25 cellular contexts compared by ENCODE assay signal in genomic region chr7:155248366-155248756, GRCh38. TPM values are rescaled to one million over a fixed set of nuclear protein-coding genes. Genes with fewer than 3 reads are reported as not detected.
DNase-seq lines count a peak whose midpoint lies in the region; ATAC-seq, FAIRE-seq and TF ChIP-seq lines count a peak whose summit lies in the region.
"Had no signal": no experiment of that assay in that cellular context is flagged by ENCODE, and none has a peak within 500 bp of the region (broad histone marks: within the 10 kb centered on the region; RNA-seq: fewer than 3 reads in every experiment).

No MANE protein-coding gene starts in this region.

- H3K4me3 ChIP-seq in IMR-90 (ENCODE audit: insufficient read depth, low read depth, low read length) = no peak overlapping the region
- H3K4me3 ChIP-seq in K562 = no peak overlapping the region
- H3K4me3 ChIP-seq in neuronal stem cell (ENCODE audit: low read length in 2 of 2) = no peak overlapping the region
- no peak overlapping the region for H3K4me3 ChIP-seq in mesendoderm (ENCODE audit: low read length)
- H3K4me3 ChIP-seq in colonic mucosa = no peak overlapping the region
- H3K4me3 ChIP-seq: BLaER1, GM12878, GM23338, HAP-1 had no signal

- CTCF ChIA-PET in IMR-90 (lab: Yijun Ruan, JAX) (no interaction called here), K562 (lab: Yijun Ruan, JAX; ENCODE audit: low intra/inter-chr PET ratio) (no interaction called here)

- H2AK5ac ChIP-seq in IMR-90 (ENCODE audit: low read depth, low read length) (no peak overlapping the region; the same call in 1 of the 2 replicates), neuronal stem cell (ENCODE audit: low read depth, low read length) (no peak overlapping the region), mesendoderm (ENCODE audit: low read length) (no peak overlapping the region)

- no peak overlapping the region for H3K14ac ChIP-seq in IMR-90 (replicated peaks; ENCODE audit: low read depth, low read length)
- H3K14ac ChIP-seq in neuronal stem cell (ENCODE audit: low read length) = no peak overlapping the region

- H2BK5ac ChIP-seq in IMR-90 (ENCODE audit: low read depth, low read length, poor library complexity, severe bottlenecking) (no peak overlapping the region), neuronal stem cell (ENCODE audit: low read length) (no peak overlapping the region), mesendoderm (ENCODE audit: low read length) (no peak overlapping the region)

- TF ChIP-seq RAD21 in IMR-90 (IDR thresholded peaks at IDR 0.05; ENCODE audit: low read length) = no peak
- TF ChIP-seq RAD21 in K562 (CRISPR knock-in tag; conservative IDR thresholded peaks at IDR 0.05 in 1 of 2, IDR thresholded peaks at IDR 0.05 in 1 of 2) = no peak

- peak overlapping the region; percentile 83 for H3K27ac Mint-ChIP-seq in stimulated activated effector memory CD8-positive, alpha-beta T cell treated with anti-CD3 and anti-CD28 coated beads, Interleukin-12 subunit alpha, Interleukin-12 subunit beta, amount 100 ng/mL, for 72 hours
- H3K27ac Mint-ChIP-seq: B cell; CD4-positive, CD25-positive, alpha-beta regulatory T cell; CD8-positive, alpha-beta T cell; GM23338; HFFc6 had no signal

- no peak overlapping the region for H3K23ac ChIP-seq in IMR-90 (ENCODE audit: low read depth, low read length)
- H3K23ac ChIP-seq in neuronal stem cell (ENCODE audit: low read depth, low read length, poor library complexity) = no peak overlapping the region
- H3K23ac ChIP-seq in mesendoderm (ENCODE audit: low read length) = no peak overlapping the region

- no peaks in the 10 kb centered on the region; the same call in 1 of the 2 replicates for H3K27me3 ChIP-seq in IMR-90 (ENCODE audit: control insufficient read depth, insufficient read depth, low read length)
- peaks cover 60 to 90% of the 10 kb centered on the region in 2 experiments for H3K27me3 ChIP-seq in K562 (ENCODE audit: control insufficient read depth in 2 of 2, insufficient read depth in 2 of 2, low read length in 2 of 2)
- peaks cover 0 to 30% (median 0%) of the 10 kb centered on the region in 3 experiments for H3K27me3 ChIP-seq in neuronal stem cell (ENCODE audit: control insufficient read depth in 3 of 3, insufficient read depth in 3 of 3, low read depth in 1 of 3, low read length in 3 of 3)
- H3K27me3 ChIP-seq in mesendoderm (ENCODE audit: insufficient read depth, low read length, poor library complexity) = no peaks in the 10 kb centered on the region
- no peaks in the 10 kb centered on the region for H3K27me3 ChIP-seq in colonic mucosa
- H3K27me3 ChIP-seq: BLaER1 had no signal

- BruUV-seq in IMR-90 (replicated peaks; lab: Mats Ljungman, UMichigan) (no TSS peak), K562 (replicated peaks; lab: Mats Ljungman, UMichigan) (no TSS peak)

- H4K20me1 ChIP-seq in IMR-90 (ENCODE audit: insufficient read depth, low read length) (no peaks in the 10 kb centered on the region), K562 (replicated peaks; ENCODE audit: control insufficient read depth, insufficient read depth, low read length) (no peaks in the 10 kb centered on the region; the same call in 1 of the 2 replicates)
- H4K20me1 ChIP-seq: BLaER1 had no signal

- TF ChIP-seq CTCF in IMR-90 (conservative IDR thresholded peaks at IDR 0.05; ENCODE audit: low read depth, low read length) (no peak), K562 (IDR thresholded peaks at IDR 0.05 in 2 of 3, conservative IDR thresholded peaks at IDR 0.05 in 1 of 3; ENCODE audit: insufficient read depth in 2 of 3, low read depth in 1 of 3, low read length in 3 of 3) (no peak), colonic mucosa (IDR thresholded peaks at IDR 0.05) (no peak)

- dilution Hi-C loops in IMR-90 (cut with HindIII; ENCODE audit: low sequenced_read_pairs, unreplicated experiment) = no loop called here

- peaks cover 23% of the 10 kb centered on the region for H3K4me1 Mint-ChIP-seq in stimulated activated effector memory CD8-positive, alpha-beta T cell treated with anti-CD3 and anti-CD28 coated beads, Interleukin-12 subunit alpha, Interleukin-12 subunit beta, amount 100 ng/mL, for 72 hours
- H3K4me1 Mint-ChIP-seq: B cell; CD4-positive, CD25-positive, alpha-beta regulatory T cell; GM23338 had no signal

- DNase-seq in IMR-90 (no peak), K562 (ENCODE audit: extremely low read depth in 1 of 4, low spot score in 3 of 4) (no peak), neuronal stem cell (ENCODE audit: low spot score) (no peak), islet precursor cell (no peak), mesendoderm (no peak), colonic mucosa (no peak)
- DNase-seq in stimulated activated effector memory CD8-positive, alpha-beta T cell treated with anti-CD3 and anti-CD28 coated beads, Interleukin-12 subunit alpha, Interleukin-12 subunit beta, amount 100 ng/mL, for 72 hours (ENCODE audit: low spot score in 2 of 2) = no peak
- DNase-seq: CD4-positive, CD25-positive, alpha-beta regulatory T cell; CD8-positive, alpha-beta T cell; DMS 273 treated with DMSO at 0.1 percent for 48 hours; DMS79; EL; GDM1; HFFc6 had no signal

- peaks cover 6% of the 10 kb centered on the region for H3K36me3 Mint-ChIP-seq in stimulated activated effector memory CD8-positive, alpha-beta T cell treated with anti-CD3 and anti-CD28 coated beads, Interleukin-12 subunit alpha, Interleukin-12 subunit beta, amount 100 ng/mL, for 72 hours
- H3K36me3 Mint-ChIP-seq: CD4-positive, CD25-positive, alpha-beta regulatory T cell; CD8-positive, alpha-beta T cell had no signal

- H3K9me1 ChIP-seq in IMR-90 (ENCODE audit: insufficient read depth, low read length) (no peaks in the 10 kb centered on the region), K562 (ENCODE audit: control insufficient read depth, insufficient read depth, low read length) (no peaks in the 10 kb centered on the region)

- H3K79me2 ChIP-seq in K562 (ENCODE audit: control insufficient read depth, insufficient read depth, low read length) (no peaks in the 10 kb centered on the region), mesendoderm (ENCODE audit: control insufficient read depth, insufficient read depth, low read length) (no peaks in the 10 kb centered on the region)

- H3K27ac ChIP-seq in IMR-90 (ENCODE audit: insufficient read depth, low read length) = no peak overlapping the region
- H3K27ac ChIP-seq in K562 (ENCODE audit: extremely low read depth, low read depth, low read length) = no peak overlapping the region
- no peak overlapping the region for H3K27ac ChIP-seq in neuronal stem cell (replicated peaks; ENCODE audit: low read length)
- H3K27ac ChIP-seq in mesendoderm (ENCODE audit: low read depth, low read length) = no peak overlapping the region
- H3K27ac ChIP-seq in colonic mucosa = no peak overlapping the region
- H3K27ac ChIP-seq: 22Rv1, BLaER1, C4-2B had no signal

- ATAC-seq in IMR-90 (ENCODE audit: low read depth) (no peak), K562 (no peak), GM18858 (IDR thresholded peaks at IDR 0.05; ENCODE audit: unreplicated experiment) (no peak)
- no peak for ATAC-seq in stimulated activated effector memory CD8-positive, alpha-beta T cell treated with anti-CD3 and anti-CD28 coated beads, Interleukin-12 subunit alpha, Interleukin-12 subunit beta, amount 100 ng/mL, for 72 hours
- ATAC-seq: CD8-positive, alpha-beta T cell; GM12878; GM23338 had no signal

- H2BK15ac ChIP-seq in IMR-90 (ENCODE audit: low read depth, low read length) = no peak overlapping the region
- no peak overlapping the region for H2BK15ac ChIP-seq in neuronal stem cell (ENCODE audit: low read length)
- H2BK15ac ChIP-seq in mesendoderm (replicated peaks; ENCODE audit: low read depth) = no peak overlapping the region

- 84% methylated on average over 6 of the region's 10 CpGs; no CpG with 5 or more reads in 1 of the 2 experiments for WGBS in IMR-90 (ENCODE audit: extremely low coverage in 2 of 2, insufficient read length in 1 of 2), 2 experiments
- WGBS in K562 (ENCODE audit: insufficient coverage, low coverage, missing lambda C conversion rate) = 3% methylated on average over 10 of the region's 10 CpGs
- no CpG with 5 or more reads among the region's 10 CpGs for WGBS in neuronal stem cell (ENCODE audit: extremely low coverage in 2 of 2, insufficient read length in 2 of 2, insufficient replicate concordance in 1 of 2), 2 donors
- WGBS in mesendoderm (ENCODE audit: extremely low coverage, insufficient coverage, low lambda C conversion rate) = no CpG with 5 or more reads among the region's 10 CpGs

- no peaks in the 10 kb centered on the region for H3K9me3 Mint-ChIP-seq in stimulated activated effector memory CD8-positive, alpha-beta T cell treated with anti-CD3 and anti-CD28 coated beads, Interleukin-12 subunit alpha, Interleukin-12 subunit beta, amount 100 ng/mL, for 72 hours

- H2BK120ac ChIP-seq in IMR-90 (ENCODE audit: low read depth, low read length) = no peak overlapping the region
- no peak overlapping the region for H2BK120ac ChIP-seq in neuronal stem cell (ENCODE audit: low read depth, low read length)
- no peak overlapping the region for H2BK120ac ChIP-seq in mesendoderm (ENCODE audit: low read depth, low read length)

- no peaks in the 10 kb centered on the region for H3K79me1 ChIP-seq in IMR-90 (ENCODE audit: low read depth in 1 of 2, low read length in 2 of 2)
- H3K79me1 ChIP-seq in neuronal stem cell (ENCODE audit: low read depth, low read length) = no peaks in the 10 kb centered on the region
- no peaks in the 10 kb centered on the region for H3K79me1 ChIP-seq in mesendoderm (ENCODE audit: low read length)

- H4K91ac ChIP-seq in IMR-90 (ENCODE audit: insufficient read depth, low read depth, low read length) (no peak overlapping the region), neuronal stem cell (ENCODE audit: low read depth, low read length, poor library complexity) (no peak overlapping the region)

- H4K5ac ChIP-seq in IMR-90 (ENCODE audit: low read depth, low read length) (no peak overlapping the region), mesendoderm (ENCODE audit: low read length) (no peak overlapping the region)

- no peak for TF ChIP-seq EP300 in K562 (IDR thresholded peaks at IDR 0.05; ENCODE audit: low read length)

- H3K4me1 ChIP-seq in IMR-90 (ENCODE audit: control insufficient read depth, insufficient read depth, low read length) = no peaks in the 10 kb centered on the region
- peaks cover 0 to 4% of the 10 kb centered on the region in 2 experiments; a peak in 1 of 5 replicates for H3K4me1 ChIP-seq in K562 (replicated peaks in 1 of 2; ENCODE audit: control insufficient read depth in 2 of 2, insufficient read depth in 2 of 2, low read length in 2 of 2)
- no peaks in the 10 kb centered on the region for H3K4me1 ChIP-seq in neuronal stem cell (ENCODE audit: control insufficient read depth in 2 of 2, insufficient read depth in 1 of 2, low read depth in 1 of 2, low read length in 2 of 2)
- H3K4me1 ChIP-seq in mesendoderm (ENCODE audit: control insufficient read depth, low read depth, low read length) = no peaks in the 10 kb centered on the region
- H3K4me1 ChIP-seq in colonic mucosa = no peaks in the 10 kb centered on the region
- H3K4me1 ChIP-seq: BLaER1, HAP-1 had no signal

- no peak overlapping the region for H4K8ac ChIP-seq in IMR-90 (ENCODE audit: low read depth in 2 of 2, low read length in 2 of 2)
- no peak overlapping the region for H4K8ac ChIP-seq in neuronal stem cell (ENCODE audit: low read depth, low read length)
- no peak overlapping the region for H4K8ac ChIP-seq in mesendoderm (ENCODE audit: low read depth, low read length)

- H3K9ac ChIP-seq in IMR-90 (ENCODE audit: low read depth, low read length) (no peak overlapping the region), K562 (ENCODE audit: insufficient read depth in 1 of 2, low read depth in 2 of 2, low read length in 2 of 2) (no peak overlapping the region), neuronal stem cell (ENCODE audit: low read depth, low read length, poor library complexity) (no peak overlapping the region), mesendoderm (ENCODE audit: low read length) (no peak overlapping the region), colonic mucosa (ENCODE audit: low read depth in 2 of 2, low read length in 2 of 2) (no peak overlapping the region)
- H3K9ac ChIP-seq: BLaER1 had no signal

- H3K4me3 Mint-ChIP-seq in stimulated activated effector memory CD8-positive, alpha-beta T cell treated with anti-CD3 and anti-CD28 coated beads, Interleukin-12 subunit alpha, Interleukin-12 subunit beta, amount 100 ng/mL, for 72 hours = no peak overlapping the region
- H3K4me3 Mint-ChIP-seq: B cell; CD4-positive, CD25-positive, alpha-beta regulatory T cell; CD8-positive, alpha-beta T cell; GM23338; HFFc6 had no signal

- no peaks in the 10 kb centered on the region for H3K36me3 ChIP-seq in IMR-90 (ENCODE audit: control insufficient read depth, insufficient read depth, low read length)
- H3K36me3 ChIP-seq in K562 (ENCODE audit: control insufficient read depth, insufficient read depth, low read length) = no peaks in the 10 kb centered on the region
- H3K36me3 ChIP-seq in neuronal stem cell (replicated peaks in 1 of 2; ENCODE audit: control insufficient read depth in 2 of 2, insufficient read depth in 2 of 2, low read length in 2 of 2) = no peaks in the 10 kb centered on the region
- H3K36me3 ChIP-seq in mesendoderm (ENCODE audit: control insufficient read depth, insufficient read depth, low read length) = no peaks in the 10 kb centered on the region
- H3K36me3 ChIP-seq in colonic mucosa = no peaks in the 10 kb centered on the region
- H3K36me3 ChIP-seq: BLaER1, HAP-1 had no signal

- no peak overlapping the region for H2AK9ac ChIP-seq in IMR-90 (replicated peaks; ENCODE audit: low read depth, low read length, poor library complexity)

- in situ Hi-C loops in IMR-90 (cut with MboI; ENCODE audit: low sequenced_read_pairs) (no loop called here), K562 (cut with MboI) (no loop called here)

- POLR2A ChIA-PET in IMR-90 (lab: Charles Lee; ENCODE audit: unreplicated experiment) (no interaction called here), K562 (lab: Yijun Ruan, JAX) (interaction anchor here (0.6 to 1.5 kb wide), 4 partner anchors 9 to 858 kb away, joined by 3 to 7 read pairs (median 4); no protein-coding TSS in a partner anchor)

- intact Hi-C loops in IMR-90 (cut with micrococcal nuclease) (no loop called here), K562 (cut with micrococcal nuclease) (no loop called here), colonic mucosa (cut with DNase I) (no loop called here)

- no peak for FAIRE-seq in K562 (lab: Jason Lieb, UNC)
- FAIRE-seq: A204.1, D721Med, GM12878, H54 had no signal

- no peak overlapping the region for H2AFZ ChIP-seq in IMR-90 (replicated peaks; ENCODE audit: low read length, poor library complexity)
- no peak overlapping the region for H2AFZ ChIP-seq in K562 (ENCODE audit: low read depth, low read length)
- H2AFZ ChIP-seq in neuronal stem cell (ENCODE audit: low read length) = no peak overlapping the region
- H2AFZ ChIP-seq: GM23338 had no signal

- H3K4me2 ChIP-seq in IMR-90 (ENCODE audit: low read depth, low read length) (no peak overlapping the region), K562 (ENCODE audit: insufficient read depth, low read length) (no peak overlapping the region), neuronal stem cell (ENCODE audit: insufficient read depth, low read length, poor library complexity, severe bottlenecking) (no peak overlapping the region), mesendoderm (ENCODE audit: low read length) (no peak overlapping the region)
- H3K4me2 ChIP-seq: BLaER1, GM23338 had no signal

- H3K4ac ChIP-seq in IMR-90 (ENCODE audit: low read depth, low read length) = no peak overlapping the region
- H3K4ac ChIP-seq in neuronal stem cell (ENCODE audit: low read length) = no peak overlapping the region
- no peak overlapping the region for H3K4ac ChIP-seq in mesendoderm (ENCODE audit: low read depth, low read length)

- H3K18ac ChIP-seq in IMR-90 (ENCODE audit: low read depth, low read length) (no peak overlapping the region), neuronal stem cell (ENCODE audit: low read length) (peak overlapping the region; percentile 48), mesendoderm (ENCODE audit: low read length) (no peak overlapping the region)

- peak overlapping the region; percentile 35; the same call in 1 of the 2 replicates for H2BK20ac ChIP-seq in IMR-90 (ENCODE audit: low read depth, low read length)

- H3K9me3 ChIP-seq in IMR-90 (ENCODE audit: control insufficient read depth, insufficient read depth, low read length) (no peaks in the 10 kb centered on the region), K562 (replicated peaks; ENCODE audit: control insufficient read depth, insufficient read depth, low read depth, low read length) (no peaks in the 10 kb centered on the region), neuronal stem cell (replicated peaks in 1 of 2; ENCODE audit: control insufficient read depth in 2 of 2, insufficient read depth in 1 of 2, low read depth in 1 of 2, low read length in 2 of 2) (no peaks in the 10 kb centered on the region), colonic mucosa (no peaks in the 10 kb centered on the region)
- H3K9me3 ChIP-seq: HAP-1 had no signal

- H3K56ac ChIP-seq in IMR-90 (ENCODE audit: extremely low read depth, insufficient read depth, low read length) (no peak overlapping the region), mesendoderm (ENCODE audit: low read length) (no peak overlapping the region)

- TF ChIP-seq POLR2A in IMR-90 (IDR thresholded peaks at IDR 0.05; ENCODE audit: low read depth, low read length) (no peak), K562 (conservative IDR thresholded peaks at IDR 0.05) (no peak)

- H2BK12ac ChIP-seq in neuronal stem cell (ENCODE audit: low read length) = no peak overlapping the region

RNA-seq across cellular contexts. Expression of gene INSIG1, which starts 49.3 kb away (rescaled TPM):
- 26.0 and 32.8 TPM in 2 replicates for total RNA-seq in IMR-90 (2012; rRNA removed)
- polyA plus RNA-seq in IMR-90 (2012; rRNA removed) = 19.0 and 19.9 TPM in 2 replicates
- polyA plus RNA-seq in IMR-90 (2012; cell fraction: cytosol; rRNA removed) = 14.0 and 17.9 TPM in 2 replicates
- 17.2 and 44.5 TPM in 2 replicates for polyA plus RNA-seq in IMR-90 (2012; cell fraction: nucleus; rRNA removed; ENCODE audit: low replicate concordance)
- 622 and 799 TPM in 2 replicates for total RNA-seq in K562 (2011; cell fraction: chromatin; rRNA removed; ENCODE audit: low replicate concordance)
- total RNA-seq in K562 (2011; cell fraction: nucleolus; rRNA removed) = 847 and 892 TPM in 2 replicates
- total RNA-seq in K562 (2011; cell fraction: nucleoplasm; rRNA removed) = 1,016 and 1,247 TPM in 2 replicates
- total RNA-seq in K562 (2014; rRNA removed) = 294 and 361 TPM in 2 replicates
- total RNA-seq in K562 (2014; rRNA removed; fragmentation: Illumina TruSeq; extraction: Trizol) = 236 and 238 TPM in 2 replicates
- total RNA-seq in K562 (2015; rRNA removed; fragmentation: Illumina TruSeq; extraction: Trizol) = 173 and 188 TPM in 2 replicates
- total RNA-seq in K562 (2021) = 254 and 296 TPM in 2 replicates
- polyA plus RNA-seq in K562 (2011; rRNA removed) = 625 and 787 TPM in 2 replicates
- 709 and 1,098 TPM in 2 replicates for polyA plus RNA-seq in K562 (2011; cell fraction: cytosol; rRNA removed)
- polyA plus RNA-seq in K562 (2011; cell fraction: nucleus; rRNA removed) = 446 and 453 TPM in 2 replicates
- polyA plus RNA-seq in K562 (2012) = 116 and 259 TPM in 2 replicates
- 188 and 224 TPM in 2 replicates for polyA plus RNA-seq in K562 (2014; fragmentation: Illumina TruSeq; extraction: Trizol)
- polyA plus RNA-seq in K562 (2014; fragmentation: Nextera tagmentation; extraction: Ambion mirVana) = 10 to 100 TPM; 57.1 to 69.2 TPM
- polyA plus RNA-seq in K562 (2014; rRNA removed) = 250 and 268 TPM in 2 replicates
- 551 and 619 TPM in 2 replicates for polyA minus RNA-seq in K562 (2011; rRNA and poly(A)+ RNA removed)
- polyA minus RNA-seq in K562 (2011; cell fraction: cytosol; rRNA and poly(A)+ RNA removed) = 392 and 408 TPM in 2 replicates
- 329 and 473 TPM in 2 replicates for polyA minus RNA-seq in K562 (2011; cell fraction: nucleus; rRNA and poly(A)+ RNA removed)
- 183 TPM for polyA plus RNA-seq in neuronal stem cell (2013, experiment 1 of 2)
- polyA plus RNA-seq in neuronal stem cell (2013, experiment 2 of 2) = 199 TPM
- 72.9 TPM for polyA plus RNA-seq in mesendoderm (2013, experiment 1 of 2)
- polyA plus RNA-seq in mesendoderm (2013, experiment 2 of 2) = 77.6 TPM
- 100 to 1,000 TPM in 1 of 2 donors, 10 to 100 TPM in 1; 72.1 to 232 TPM for total RNA-seq in colonic mucosa
